In genomic region chr4:103429283-103429682, GRCh38 we compare ENCODE assay signal across 12 cellular contexts.
DNase-seq lines count a peak whose midpoint lies in the region; ATAC-seq and TF ChIP-seq lines count a peak whose summit lies in the region.
"Had no signal": no experiment of that assay in that cellular context is flagged by ENCODE, and none has a peak within 500 bp of the region (broad histone marks: within the 10 kb centered on the region; RNA-seq: fewer than 3 reads in every experiment).

No MANE protein-coding gene starts in this region.

- H3K27ac ChIP-seq in VCaP = no peak overlapping the region
- H3K27ac ChIP-seq: neutrophil had no signal

- TF ChIP-seq CTCF in VCaP (conservative IDR thresholded peaks at IDR 0.05) = 0 out of 2 replicates have a peak, but pooled peaks have one; percentile 5

- ATAC-seq in GM18907 (IDR thresholded peaks at IDR 0.05; ENCODE audit: unreplicated experiment) (peak; percentile 89), HG02938 (IDR thresholded peaks at IDR 0.05; ENCODE audit: unreplicated experiment) (peak; percentile 93)

- peak; percentile 4 for DNase-seq in EL
- no peak for DNase-seq in glomerular visceral epithelial cell (ENCODE audit: extremely low spot score)
- DNase-seq in NCI-H1105 (lab: John Stamatoyannopoulos, UW) = no peak
- DNase-seq in NCI-H2196 treated with DMSO at 0.1 percent for 48 hours (lab: John Stamatoyannopoulos, UW; ENCODE audit: unreplicated experiment) = no peak
- no peak for DNase-seq in NK-92 treated with Interleukin-12 subunit alpha and Interleukin-12 subunit beta, amount 100 ng/mL, for 24 hours (lab: John Stamatoyannopoulos, UW)
- DNase-seq: activated B cell treated with CpG ODN at 0.5 μM for 24 hours; MG63; stimulated activated naive B cell treated with anti-CD40 and anti-IgM and Interleukin-4, amounts not matched to agents 10 μg/mL and 1 μg/mL and 100 μg/mL, for 72 hours had no signal
